In the genomic region with DNA sequence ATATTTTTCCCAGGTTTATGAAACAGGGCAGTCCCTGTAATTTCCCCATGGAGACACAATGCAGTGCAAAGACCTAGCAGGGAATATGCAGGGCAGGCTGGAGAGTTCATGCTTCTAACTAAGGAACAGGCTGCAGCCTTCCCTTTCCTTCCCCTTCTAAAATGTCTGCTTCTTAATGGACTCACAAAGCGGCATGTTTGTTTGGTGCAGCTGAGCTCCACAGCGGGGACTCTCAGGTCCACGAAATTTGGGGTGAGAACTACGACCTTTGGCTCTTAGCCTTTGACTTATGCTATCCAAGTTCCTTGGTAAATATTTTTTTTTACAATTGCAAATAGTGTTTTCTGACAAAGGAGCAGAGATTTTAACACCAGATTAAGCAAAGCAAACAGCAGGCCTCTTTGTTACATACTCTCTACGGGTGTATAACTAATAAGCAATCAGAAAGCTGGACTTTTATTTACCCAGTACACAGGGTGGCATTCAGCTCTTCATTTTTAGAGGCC, we compare ENCODE assay signal across 14 cellular contexts.
DNase-seq lines count a peak whose midpoint lies in the region; ATAC-seq, FAIRE-seq and TF ChIP-seq lines count a peak whose summit lies in the region.
"Had no signal": no experiment of that assay in that cellular context is flagged by ENCODE, and none has a peak within 500 bp of the region (broad histone marks: within the 10 kb centered on the region; RNA-seq: fewer than 3 reads in every experiment).

No MANE protein-coding gene starts in this region.

- DNase-seq in GM23338 (ENCODE audit: low spot score): no peak
- DNase-seq in keratinocyte (ENCODE audit: low read depth, low spot score): no peak
- no peak for DNase-seq in stimulated activated naive B cell treated with anti-CD40 and anti-IgM and Interleukin-4, amounts not matched to agents 10 μg/mL and 1 μg/mL and 100 μg/mL, for 72 hours
- no peak for DNase-seq in small intestine
- no peak for DNase-seq in CD1c-positive myeloid dendritic cell (ENCODE audit: extremely low spot score)
- DNase-seq in MM.1S: no peak
- DNase-seq: NCI-H1436 treated with DMSO at 0.1 percent for 48 hours; NCI-H446 treated with DMSO at 0.1 percent for 48 hours; stimulated activated naive CD4-positive, alpha-beta T cell had no signal

- H3K4me3 Mint-ChIP-seq in GM23338: no peak overlapping the region
- H3K4me3 Mint-ChIP-seq in stimulated activated naive B cell treated with anti-CD40 and anti-IgM and Interleukin-4, amounts not matched to agents 10 μg/mL and 1 μg/mL and 100 μg/mL, for 72 hours: no peak overlapping the region
- H3K4me3 Mint-ChIP-seq: central memory CD8-positive, alpha-beta T cell had no signal

- H3K9me1 ChIP-seq in keratinocyte (ENCODE audit: control insufficient read depth, extremely low read depth, insufficient read depth, low read length): no peaks in the 10 kb centered on the region

- peaks cover 7% of the 10 kb centered on the region for H3K27me3 Mint-ChIP-seq in GM23338 (ENCODE audit: insufficient read depth, low read depth, poor library complexity)
- H3K27me3 Mint-ChIP-seq in stimulated activated naive B cell treated with anti-CD40 and anti-IgM and Interleukin-4, amounts not matched to agents 10 μg/mL and 1 μg/mL and 100 μg/mL, for 72 hours: no peaks in the 10 kb centered on the region
- H3K27me3 Mint-ChIP-seq: activated naive CD8-positive, alpha-beta T cell treated with anti-CD3 and anti-CD28 coated beads, Interleukin-2, amount 10 ng/mL, durations not matched to agents 7 days and 5 days; central memory CD8-positive, alpha-beta T cell had no signal

- H3K79me2 ChIP-seq in GM23338 (replicated peaks; ENCODE audit: insufficient read depth): no peaks in the 10 kb centered on the region
- H3K79me2 ChIP-seq in keratinocyte (ENCODE audit: control insufficient read depth, insufficient read depth, low read length): no peaks in the 10 kb centered on the region
- no peaks in the 10 kb centered on the region for H3K79me2 ChIP-seq in MM.1S (ENCODE audit: low read length)

- H2AFZ ChIP-seq in GM23338 (peak overlapping the region; percentile 63), keratinocyte (ENCODE audit: control insufficient read depth, low read length) (no peak overlapping the region), MM.1S (ENCODE audit: low read length) (no peak overlapping the region)

- H3K4me3 ChIP-seq in GM23338 (no peak overlapping the region), keratinocyte (ENCODE audit: control insufficient read depth in 2 of 3, extremely low read depth in 1 of 3, insufficient read depth in 2 of 3, low read depth in 1 of 3, low read length in 3 of 3) (no peak overlapping the region), small intestine (ENCODE audit: low read depth in 1 of 2, low read length in 2 of 2) (no peak overlapping the region), MM.1S (ENCODE audit: low read length) (no peak overlapping the region)
- H3K4me3 ChIP-seq: right atrium auricular region had no signal

- H3K36me3 Mint-ChIP-seq in GM23338 (ENCODE audit: low read depth): no peaks in the 10 kb centered on the region
- peaks cover 19 to 29% of the 10 kb centered on the region in 2 donors for H3K36me3 Mint-ChIP-seq in stimulated activated naive B cell treated with anti-CD40 and anti-IgM and Interleukin-4, amounts not matched to agents 10 μg/mL and 1 μg/mL and 100 μg/mL, for 72 hours

- no peak overlapping the region for H3K9ac ChIP-seq in keratinocyte (ENCODE audit: control insufficient read depth, extremely low read depth, insufficient read depth, low read length)
- H3K9ac ChIP-seq in MM.1S (ENCODE audit: low read length): no peak overlapping the region

- TF ChIP-seq CTCF in GM23338 (conservative IDR thresholded peaks at IDR 0.05; ENCODE audit: low read depth in 2 of 2) (no peak), VCaP (conservative IDR thresholded peaks at IDR 0.05) (no peak), keratinocyte (optimal IDR thresholded peaks at IDR 0.05 in 1 of 3, IDR thresholded peaks at IDR 0.05 in 1 of 3, conservative IDR thresholded peaks at IDR 0.05 in 1 of 3; ENCODE audit: extremely low read depth in 1 of 3, insufficient read depth in 2 of 3, low read length in 3 of 3) (no peak), MM.1S (IDR thresholded peaks at IDR 0.05; ENCODE audit: low read length) (no peak)

- WGBS in small intestine, 3 donors: 75 to 85% (median 75%) methylated on average over 5 of the region's 5 CpGs

- peaks cover 48% of the 10 kb centered on the region for H3K4me1 Mint-ChIP-seq in GM23338
- H3K4me1 Mint-ChIP-seq in stimulated activated naive B cell treated with anti-CD40 and anti-IgM and Interleukin-4, amounts not matched to agents 10 μg/mL and 1 μg/mL and 100 μg/mL, for 72 hours: peaks cover 50 to 73% of the 10 kb centered on the region in 2 donors

- H3K4me2 ChIP-seq in GM23338 (no peak overlapping the region), keratinocyte (ENCODE audit: control insufficient read depth, extremely low read depth, insufficient read depth, low read depth, low read length) (peak overlapping the region; percentile 45), MM.1S (ENCODE audit: low read depth, low read length) (no peak overlapping the region)

- FAIRE-seq in keratinocyte (lab: Jason Lieb, UNC) (no peak), small intestine (lab: Jason Lieb, UNC) (no peak)
- FAIRE-seq: islet of Langerhans had no signal

- no peak overlapping the region for H3K27ac ChIP-seq in GM23338 (ENCODE audit: low read depth)
- peak overlapping the region; percentile 16; the same call in 1 of the 2 replicates for H3K27ac ChIP-seq in VCaP
- peak overlapping the region; percentile 65 for H3K27ac ChIP-seq in keratinocyte (ENCODE audit: control insufficient read depth, insufficient read depth, low read length)
- no peak overlapping the region for H3K27ac ChIP-seq in small intestine (ENCODE audit: low read depth in 1 of 2, low read length in 1 of 2)
- H3K27ac ChIP-seq in MM.1S (ENCODE audit: low read length): no peak overlapping the region
- H3K27ac ChIP-seq: right atrium auricular region had no signal

- no peaks in the 10 kb centered on the region for H3K9me3 ChIP-seq in keratinocyte (ENCODE audit: control insufficient read depth, low read depth, low read length)
- H3K9me3 ChIP-seq in small intestine (ENCODE audit: control insufficient read depth, low read depth): no peaks in the 10 kb centered on the region
- H3K9me3 ChIP-seq in MM.1S (replicated peaks; ENCODE audit: insufficient read depth, low read length): no peaks in the 10 kb centered on the region
- H3K9me3 ChIP-seq: right atrium auricular region had no signal

- H4K20me1 ChIP-seq in GM23338 (replicated peaks; ENCODE audit: insufficient read depth): no peaks in the 10 kb centered on the region
- H4K20me1 ChIP-seq in keratinocyte (ENCODE audit: control insufficient read depth, extremely low read depth, insufficient read depth, low read length): no peaks in the 10 kb centered on the region
- H4K20me1 ChIP-seq in MM.1S (ENCODE audit: insufficient read depth, low read length): no peaks in the 10 kb centered on the region

- H3F3A ChIP-seq in GM23338 (replicated peaks; ENCODE audit: low read depth): peaks cover 12% of the 10 kb centered on the region; the same call in 1 of the 2 replicates
- H3F3A ChIP-seq in MM.1S (ENCODE audit: insufficient read depth, low read length): no peaks in the 10 kb centered on the region

- no peak for ATAC-seq in GM23338
- no peak for ATAC-seq in stimulated activated naive B cell treated with anti-CD40 and anti-IgM and Interleukin-4, amounts not matched to agents 10 μg/mL and 1 μg/mL and 100 μg/mL, for 72 hours (replicated peaks)

- no peaks in the 10 kb centered on the region for H3K36me3 ChIP-seq in GM23338 (ENCODE audit: insufficient read depth)
- no peaks in the 10 kb centered on the region for H3K36me3 ChIP-seq in keratinocyte (ENCODE audit: control insufficient read depth in 2 of 2, extremely low read depth in 1 of 2, insufficient read depth in 2 of 2, low read length in 2 of 2)
- H3K36me3 ChIP-seq in small intestine (ENCODE audit: control insufficient read depth in 2 of 2, insufficient read depth in 2 of 2, low read length in 2 of 2): no peaks in the 10 kb centered on the region
- H3K36me3 ChIP-seq in MM.1S (replicated peaks; ENCODE audit: insufficient read depth, low read length): no peaks in the 10 kb centered on the region
- H3K36me3 ChIP-seq: right atrium auricular region had no signal

- H3K4me1 ChIP-seq in GM23338 (ENCODE audit: insufficient read depth): peaks cover 41% of the 10 kb centered on the region
- peaks cover 51% of the 10 kb centered on the region for H3K4me1 ChIP-seq in keratinocyte (ENCODE audit: control insufficient read depth, extremely low read depth, insufficient read depth, low read length)
- H3K4me1 ChIP-seq in small intestine (ENCODE audit: control insufficient read depth in 2 of 2, insufficient read depth in 1 of 2, low read depth in 1 of 2, low read length in 1 of 2): peaks cover 0 to 2% of the 10 kb centered on the region in 2 donors
- no peaks in the 10 kb centered on the region for H3K4me1 ChIP-seq in MM.1S (ENCODE audit: low read length)

- H3K9me2 ChIP-seq in GM23338 (ENCODE audit: insufficient read depth): peaks cover 9% of the 10 kb centered on the region; the same call in 1 of the 2 replicates
- no peaks in the 10 kb centered on the region for H3K9me2 ChIP-seq in MM.1S (replicated peaks; ENCODE audit: insufficient read depth, low read length)

- H3K9me3 Mint-ChIP-seq in GM23338: no peaks in the 10 kb centered on the region
- H3K9me3 Mint-ChIP-seq in stimulated activated naive B cell treated with anti-CD40 and anti-IgM and Interleukin-4, amounts not matched to agents 10 μg/mL and 1 μg/mL and 100 μg/mL, for 72 hours: peaks cover 0 to 2% of the 10 kb centered on the region in 2 donors
- H3K9me3 Mint-ChIP-seq: activated naive CD8-positive, alpha-beta T cell treated with anti-CD3 and anti-CD28 coated beads, Interleukin-2, amount 10 ng/mL, durations not matched to agents 7 days and 5 days; central memory CD8-positive, alpha-beta T cell had no signal

- H3K27ac Mint-ChIP-seq in GM23338: peak overlapping the region; percentile 72
- peak overlapping the region; percentile 9 for H3K27ac Mint-ChIP-seq in stimulated activated naive B cell treated with anti-CD40 and anti-IgM and Interleukin-4, amounts not matched to agents 10 μg/mL and 1 μg/mL and 100 μg/mL, for 72 hours

- H3K27me3 ChIP-seq in GM23338 (ENCODE audit: insufficient read depth) (no peaks in the 10 kb centered on the region), keratinocyte (ENCODE audit: control insufficient read depth, extremely low read depth, insufficient read depth, low read length) (no peaks in the 10 kb centered on the region), small intestine (ENCODE audit: control insufficient read depth in 2 of 2, insufficient read depth in 2 of 2, low read length in 2 of 2) (no peaks in the 10 kb centered on the region), MM.1S (replicated peaks; ENCODE audit: insufficient read depth, low read length) (no peaks in the 10 kb centered on the region)
- H3K27me3 ChIP-seq: right atrium auricular region had no signal

- dilution Hi-C loops in keratinocyte (cut with MboI; ENCODE audit: extremely low pct_ligation_motif_present, low sequenced_read_pairs): no loop called here

TF ChIP-seq in GM23338, 12 proteins besides CTCF, POLR2A, EP300 and RAD21 (continues in another document):
- TF ChIP-seq ZNF331 (CRISPR knock-in tag; IDR thresholded peaks at IDR 0.05; ENCODE audit: low read depth): no peak
- TF ChIP-seq EZH2 (IDR thresholded peaks at IDR 0.05; ENCODE audit: low read depth, unreplicated experiment): no peak
- no peak for TF ChIP-seq JUNB (IDR thresholded peaks at IDR 0.05; ENCODE audit: unreplicated experiment)

Comparison
In these comparisons a context has a peak if more than half of its experiments do, and no peak if none do; other contexts are left out.
1. H3K27ac ChIP-seq: peak in VCaP (single experiment) and keratinocyte (single experiment); none in GM23338 (single experiment), small intestine (0 of 2) and MM.1S (single experiment).